Comparison of ENCODE assay signal across 37 cellular contexts in the genomic region with DNA sequence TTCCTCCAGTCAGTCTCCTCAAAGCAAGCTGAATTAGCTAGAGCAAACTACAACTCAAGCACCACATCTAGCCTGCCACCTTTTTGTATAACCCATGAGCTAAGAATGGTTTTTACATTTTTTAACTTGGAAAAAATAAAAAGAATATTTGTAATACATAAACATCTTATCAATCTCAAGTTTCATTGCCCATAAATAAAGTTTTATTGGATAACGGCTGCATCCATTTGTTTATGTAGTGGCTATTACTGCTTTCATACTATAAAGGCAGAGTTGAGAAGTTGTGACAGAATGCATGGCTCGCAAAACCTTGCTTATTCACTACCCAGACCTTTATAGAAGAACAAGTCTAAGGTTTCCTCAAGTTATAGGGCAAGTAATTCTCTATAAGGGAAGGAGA.
"Had no signal": no experiment of that assay in that cellular context is flagged by ENCODE, and none has a peak within 500 bp of the region (broad histone marks: within the 10 kb centered on the region; RNA-seq: fewer than 3 reads in every experiment).

No MANE protein-coding gene starts in this region.

- H3K36me3 Mint-ChIP-seq: activated CD4-positive, alpha-beta memory T cell treated with anti-CD3 and anti-CD28 coated beads for 36 hours; activated naive CD4-positive, alpha-beta T cell treated with anti-CD3 and anti-CD28 coated beads, Interleukin-2, amount 10 ng/mL, durations not matched to agents 7 days and 5 days; activated naive CD4-positive, alpha-beta T cell treated with anti-CD3 and anti-CD28 coated beads, Interleukin-2, amount 50 U/mL, for 24 hours; activated naive CD8-positive, alpha-beta T cell; activated naive CD8-positive, alpha-beta T cell treated with anti-CD3 and anti-CD28 coated beads, Interleukin-2, amount 10 ng/mL, durations not matched to agents 7 days and 5 days had no signal

- H3K4me1 Mint-ChIP-seq: activated B cell treated with CpG ODN at 0.5 μM for 24 hours; activated CD4-positive, alpha-beta T cell treated with anti-CD3 and anti-CD28 coated beads, Interleukin-2, amount 10 ng/mL, durations not matched to agents 24 days and 14 days; activated naive CD4-positive, alpha-beta T cell treated with anti-CD3 and anti-CD28 coated beads, Interleukin-2, amount 10 ng/mL, durations not matched to agents 7 days and 5 days; activated naive CD4-positive, alpha-beta T cell treated with anti-CD3 and anti-CD28 coated beads, Interleukin-2, amount 50 U/mL, for 24 hours; activated naive CD8-positive, alpha-beta T cell treated with anti-CD3 and anti-CD28 coated beads, Interleukin-2, amount 10 ng/mL, durations not matched to agents 7 days and 5 days; activated naive CD8-positive, alpha-beta T cell treated with anti-CD3 and anti-CD28 coated beads, Interleukin-2, amount 50 U/mL, for 24 hours; activated T-helper 17 cell treated with anti-CD3 and anti-CD28 coated beads, Interleukin-2, amount 50 U/mL, for 72 hours; central memory CD8-positive, alpha-beta T cell had no signal

- H3K4me3 Mint-ChIP-seq: activated B cell treated with CpG ODN at 0.5 μM for 24 hours; activated CD4-positive, alpha-beta memory T cell treated with anti-CD3 and anti-CD28 coated beads for 36 hours; activated CD4-positive, alpha-beta T cell treated with anti-CD3 and anti-CD28 coated beads, Interleukin-2, amount 10 ng/mL, durations not matched to agents 24 days and 14 days; activated CD8-positive, alpha-beta T cell treated with anti-CD3 and anti-CD28 coated beads for 36 hours; activated naive CD4-positive, alpha-beta T cell treated with anti-CD3 and anti-CD28 coated beads, Interleukin-2, amount 10 ng/mL, durations not matched to agents 7 days and 5 days; activated naive CD4-positive, alpha-beta T cell treated with anti-CD3 and anti-CD28 coated beads, Interleukin-2, amount 50 U/mL, for 24 hours; activated naive CD8-positive, alpha-beta T cell; activated naive CD8-positive, alpha-beta T cell treated with anti-CD3 and anti-CD28 coated beads, Interleukin-2, amount 10 ng/mL, durations not matched to agents 7 days and 5 days; activated naive CD8-positive, alpha-beta T cell treated with anti-CD3 and anti-CD28 coated beads, Interleukin-2, amount 50 U/mL, for 24 hours; activated T-cell treated with anti-CD3 and anti-CD28 coated beads, Interleukin-2, amount 50 U/mL, for 4 hours; activated T-cell treated with anti-CD3 and anti-CD28 coated beads, Interleukin-2, amount 50 U/mL, for 72 hours; activated T-helper 1 cell treated with anti-CD3 and anti-CD28 coated beads, Interleukin-12 subunit alpha, Interleukin-12 subunit beta, Interleukin-2, Interleukin-4 antibody, amounts not matched to agents 30 ng/mL and 10 ng/mL and 1 ng/mL, durations not matched to agents 14 hours and 24 hours and 36 hours; activated T-helper 17 cell treated with anti-CD3 and anti-CD28 coated beads, Interleukin-2, amount 50 U/mL, for 72 hours; brain; central memory CD8-positive, alpha-beta T cell; T-helper 1 cell treated with Interleukin-12 subunit alpha and Interleukin-12 subunit beta and Interleukin-4 antibody, amounts not matched to agents 30 μg/mL and 1 μg/mL, for 36 hours; T-helper 2 cell treated with Interferon-gamma antibody and Interleukin-4, amounts not matched to agents 5 μg/mL and 100 μg/mL, for 36 hours had no signal

- H3K27ac Mint-ChIP-seq: activated B cell treated with CpG ODN at 0.5 μM for 24 hours; activated CD4-positive, alpha-beta memory T cell treated with anti-CD3 and anti-CD28 coated beads for 36 hours; activated CD4-positive, alpha-beta T cell treated with anti-CD3 and anti-CD28 coated beads, Interleukin-2, amount 10 ng/mL, durations not matched to agents 24 days and 14 days; activated CD8-positive, alpha-beta T cell treated with anti-CD3 and anti-CD28 coated beads for 36 hours; activated naive CD4-positive, alpha-beta T cell treated with anti-CD3 and anti-CD28 coated beads, Interleukin-2, amount 10 ng/mL, durations not matched to agents 7 days and 5 days; activated naive CD4-positive, alpha-beta T cell treated with anti-CD3 and anti-CD28 coated beads, Interleukin-2, amount 50 U/mL, for 24 hours; activated naive CD8-positive, alpha-beta T cell; activated naive CD8-positive, alpha-beta T cell treated with anti-CD3 and anti-CD28 coated beads, Interleukin-2, amount 10 ng/mL, durations not matched to agents 7 days and 5 days; activated naive CD8-positive, alpha-beta T cell treated with anti-CD3 and anti-CD28 coated beads, Interleukin-2, amount 50 U/mL, for 24 hours; activated T-cell treated with anti-CD3 and anti-CD28 coated beads, Interleukin-2, amount 50 U/mL, for 72 hours; activated T-helper 1 cell treated with anti-CD3 and anti-CD28 coated beads, Interleukin-12 subunit alpha, Interleukin-12 subunit beta, Interleukin-2, Interleukin-4 antibody, amounts not matched to agents 30 ng/mL and 10 ng/mL and 1 ng/mL, durations not matched to agents 14 hours and 24 hours and 36 hours; activated T-helper 17 cell treated with anti-CD3 and anti-CD28 coated beads, Interleukin-2, amount 50 U/mL, for 72 hours; brain; T-helper 1 cell treated with Interleukin-12 subunit alpha and Interleukin-12 subunit beta and Interleukin-4 antibody, amounts not matched to agents 30 μg/mL and 1 μg/mL, for 36 hours; T-helper 2 cell treated with Interferon-gamma antibody and Interleukin-4, amounts not matched to agents 5 μg/mL and 100 μg/mL, for 36 hours had no signal

- H3K27ac ChIP-seq: ascending aorta, cardiac muscle cell, VCaP had no signal

- H3K9me3 Mint-ChIP-seq: activated naive CD4-positive, alpha-beta T cell treated with anti-CD3 and anti-CD28 coated beads, Interleukin-2, amount 50 U/mL, for 24 hours; activated naive CD8-positive, alpha-beta T cell treated with anti-CD3 and anti-CD28 coated beads, Interleukin-2, amount 50 U/mL, for 24 hours; activated T-helper 17 cell treated with anti-CD3 and anti-CD28 coated beads, Interleukin-2, amount 50 U/mL, for 72 hours; brain had no signal

- H3K4me3 ChIP-seq: ascending aorta, cardiac muscle cell had no signal

- H3K27me3 ChIP-seq: ascending aorta, cardiac muscle cell had no signal

- ATAC-seq: activated CD8-positive, alpha-beta T cell treated with anti-CD3 and anti-CD28 coated beads for 36 hours; activated naive CD8-positive, alpha-beta T cell treated with anti-CD3 and anti-CD28 coated beads, Interleukin-2, amount 50 U/mL, for 24 hours; activated T-cell treated with anti-CD3 and anti-CD28 coated beads, Interleukin-2, amount 50 U/mL, for 4 hours; activated T-cell treated with anti-CD3 and anti-CD28 coated beads, Interleukin-2, amount 50 U/mL, for 72 hours; activated T-helper 17 cell treated with anti-CD3 and anti-CD28 coated beads, Interleukin-2, amount 50 U/mL, for 72 hours had no signal

- H3K9me3 ChIP-seq: ascending aorta had no signal

- H3K4me1 ChIP-seq: ascending aorta had no signal

- DNase-seq: activated B cell treated with CpG ODN at 0.5 μM for 24 hours; activated CD4-positive, alpha-beta memory T cell treated with anti-CD3 and anti-CD28 coated beads for 36 hours; activated CD4-positive, alpha-beta T cell treated with anti-CD3 and anti-CD28 coated beads for 4 hours; activated CD4-positive, alpha-beta T cell treated with anti-CD3 and anti-CD28 coated beads, Interleukin-2, amount 10 ng/mL, durations not matched to agents 24 days and 14 days; activated CD4-positive, alpha-beta T cell treated with anti-CD3 and anti-CD28 coated beads, Interleukin-2, amount 50 U/mL, for 1 hour; activated CD4-positive, alpha-beta T cell treated with anti-CD3 and anti-CD28 coated beads, Interleukin-2, amount 50 U/mL, for 4 hours; activated CD4-positive, CD25-positive, alpha-beta regulatory T cell treated with anti-CD3 and anti-CD28 coated beads, Interleukin-2, amount 50 U/mL, for 72 hours; activated CD8-positive, alpha-beta memory T cell treated with anti-CD3 and anti-CD28 coated beads, Interleukin-2, amount 50 U/mL, for 4 hours; activated CD8-positive, alpha-beta T cell treated with anti-CD3 and anti-CD28 coated beads for 36 hours; activated effector memory CD4-positive, alpha-beta T cell treated with anti-CD3 and anti-CD28 coated beads, Interleukin-2, amount 50 U/mL, for 16 hours; activated gamma-delta T cell treated with Interleukin-2 at 50 U/mL for 16 hours; activated naive CD4-positive, alpha-beta T cell; activated naive CD4-positive, alpha-beta T cell treated with anti-CD3 and anti-CD28 coated beads, Interleukin-2, amount 10 ng/mL, durations not matched to agents 7 days and 5 days; activated naive CD8-positive, alpha-beta T cell treated with anti-CD3 and anti-CD28 coated beads, Interleukin-2, amount 10 ng/mL, durations not matched to agents 7 days and 5 days; activated naive CD8-positive, alpha-beta T cell treated with anti-CD3 and anti-CD28 coated beads, Interleukin-2, amount 50 U/mL, for 24 hours; activated T-cell treated with anti-CD3 and anti-CD28 coated beads for 4 hours; activated T-cell treated with anti-CD3 and anti-CD28 coated beads, Interleukin-2, amount 50 U/mL, for 1 hour; activated T-cell treated with anti-CD3 and anti-CD28 coated beads, Interleukin-2, amount 50 U/mL, for 4 hours; activated T-cell treated with anti-CD3 and anti-CD28 coated beads, Interleukin-2, amount 50 U/mL, for 72 hours; amygdala; anterior cingulate cortex; caudate nucleus; cerebellar nuclear complex; T-helper 1 cell; T-helper 2 cell; T-helper 9 cell had no signal

- H3K36me3 ChIP-seq: ascending aorta, cardiac muscle cell had no signal

- H3K27me3 Mint-ChIP-seq: activated B cell treated with CpG ODN at 0.5 μM for 24 hours; activated CD4-positive, alpha-beta memory T cell treated with anti-CD3 and anti-CD28 coated beads for 36 hours; activated CD4-positive, alpha-beta T cell treated with anti-CD3 and anti-CD28 coated beads, Interleukin-2, amount 10 ng/mL, durations not matched to agents 24 days and 14 days; activated CD8-positive, alpha-beta T cell treated with anti-CD3 and anti-CD28 coated beads for 36 hours; activated naive CD4-positive, alpha-beta T cell treated with anti-CD3 and anti-CD28 coated beads, Interleukin-2, amount 10 ng/mL, durations not matched to agents 7 days and 5 days; activated naive CD4-positive, alpha-beta T cell treated with anti-CD3 and anti-CD28 coated beads, Interleukin-2, amount 50 U/mL, for 24 hours; activated naive CD8-positive, alpha-beta T cell; activated naive CD8-positive, alpha-beta T cell treated with anti-CD3 and anti-CD28 coated beads, Interleukin-2, amount 10 ng/mL, durations not matched to agents 7 days and 5 days; activated naive CD8-positive, alpha-beta T cell treated with anti-CD3 and anti-CD28 coated beads, Interleukin-2, amount 50 U/mL, for 24 hours; activated T-helper 17 cell treated with anti-CD3 and anti-CD28 coated beads, Interleukin-2, amount 50 U/mL, for 72 hours; brain; central memory CD8-positive, alpha-beta T cell had no signal
